24 cellular contexts compared by ENCODE assay signal in the genomic region with DNA sequence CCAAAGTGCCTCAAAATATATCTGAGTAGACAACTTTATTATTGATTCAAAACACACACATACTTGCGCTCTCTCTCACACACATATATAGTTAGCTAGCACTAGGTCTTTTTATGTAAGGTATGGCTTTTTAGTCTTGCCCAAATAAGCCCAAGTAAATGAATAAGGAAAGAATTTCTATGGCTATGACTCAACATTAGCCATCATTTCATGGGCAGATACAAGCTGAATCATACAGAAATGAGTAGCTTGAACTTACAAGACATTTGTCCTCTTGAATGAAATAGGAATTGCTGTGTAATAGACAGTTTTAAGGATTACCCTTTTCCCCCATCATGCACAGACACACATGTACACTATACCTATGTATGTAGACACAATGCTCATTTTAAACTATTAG. TPM values are rescaled to one million over a fixed set of nuclear protein-coding genes. Genes with fewer than 3 reads are reported as not detected.
DNase-seq lines count a peak whose midpoint lies in the region; ATAC-seq, FAIRE-seq and TF ChIP-seq lines count a peak whose summit lies in the region.
"Had no signal": no experiment of that assay in that cellular context is flagged by ENCODE, and none has a peak within 500 bp of the region (broad histone marks: within the 10 kb centered on the region; RNA-seq: fewer than 3 reads in every experiment).

No MANE protein-coding gene starts in this region.

- TF ChIP-seq CTCF in D721Med (IDR thresholded peaks at IDR 0.05; ENCODE audit: insufficient read depth, missing control alignments) (no peak), OCI-LY7 (conservative IDR thresholded peaks at IDR 0.05; ENCODE audit: low read length) (no peak), brain (conservative IDR thresholded peaks at IDR 0.05) (no peak)

- no TSS peak for BruUV-seq in OCI-LY7 (replicated peaks; lab: Mats Ljungman, UMichigan)

- H2AFZ ChIP-seq in OCI-LY7 (ENCODE audit: low read length) = no peak overlapping the region

- CTCF ChIA-PET in OCI-LY7 (lab: Charles Lee; ENCODE audit: unreplicated experiment) = no interaction called here

- peaks cover 31% of the 10 kb centered on the region for H3K4me1 Mint-ChIP-seq in brain
- H3K4me1 Mint-ChIP-seq: activated naive CD4-positive, alpha-beta T cell treated with anti-CD3 and anti-CD28 coated beads, Interleukin-2, amount 50 U/mL, for 24 hours had no signal

- H3K27ac ChIP-seq in OCI-LY7 (ENCODE audit: low read depth, low read length, poor library complexity, severe bottlenecking) = no peak overlapping the region
- H3K27ac ChIP-seq: esophagus muscularis mucosa, lower lobe of right lung, suprapubic skin had no signal

- peaks cover 36% of the 10 kb centered on the region; the same call in 1 of the 2 replicates for H3K79me2 ChIP-seq in OCI-LY7 (ENCODE audit: insufficient read depth, low read depth, low read length)

- ATAC-seq in HG03521 (IDR thresholded peaks at IDR 0.05; ENCODE audit: unreplicated experiment) = no peak
- no peak for ATAC-seq in GM21360 (IDR thresholded peaks at IDR 0.05; ENCODE audit: unreplicated experiment)
- ATAC-seq: activated CD8-positive, alpha-beta T cell treated with anti-CD3 and anti-CD28 coated beads, Interleukin-2, amount 10 ng/mL, durations not matched to agents 7 days and 5 days; activated T-cell treated with anti-CD3 and anti-CD28 coated beads, Interleukin-2, amount 50 U/mL, for 4 hours; heart right ventricle; lower lobe of right lung had no signal

- peak overlapping the region in 4 of 5 experiments; percentile 45 to 76 (median 72) for H3K4me3 Mint-ChIP-seq in brain
- H3K4me3 Mint-ChIP-seq: activated CD8-positive, alpha-beta T cell treated with anti-CD3 and anti-CD28 coated beads, Interleukin-2, amount 10 ng/mL, durations not matched to agents 7 days and 5 days; activated naive CD4-positive, alpha-beta T cell treated with anti-CD3 and anti-CD28 coated beads, Interleukin-2, amount 50 U/mL, for 24 hours; activated T-cell treated with anti-CD3 and anti-CD28 coated beads, Interleukin-2, amount 50 U/mL, for 4 hours; CD4-positive, alpha-beta memory T cell had no signal

- DNase-seq in D721Med (ENCODE audit: insufficient read length, low spot score) (no peak), OCI-LY7 (ENCODE audit: low spot score) (no peak), kidney tubule cell (ENCODE audit: low spot score) (peak; percentile 73), NCI-H226 (no peak)
- DNase-seq in stimulated activated CD4-positive, alpha-beta T cell treated with anti-CD3 and anti-CD28 coated beads, Interleukin-4, amount 100 ng/mL, for 4 hours = no peak
- DNase-seq: activated CD4-positive, CD25-positive, alpha-beta regulatory T cell; activated CD8-positive, alpha-beta T cell treated with anti-CD3 and anti-CD28 coated beads, Interleukin-2, amount 10 ng/mL, durations not matched to agents 7 days and 5 days; activated T-cell treated with anti-CD3 and anti-CD28 coated beads, Interleukin-2, amount 50 U/mL, for 4 hours; CD4-positive, alpha-beta memory T cell; DMS79; heart right ventricle; Kasumi-1; lower lobe of right lung; NCI-H1417 treated with DMSO at 0.1 percent for 48 hours; NCI-H2171; NCI-H69; stimulated activated CD4-positive, alpha-beta T cell treated with anti-CD3 and anti-CD28 coated beads, Interleukin-12 subunit alpha, Interleukin-12 subunit beta, amount 100 ng/mL, for 4 hours had no signal

- peak overlapping the region; percentile 77 for H3K4me2 ChIP-seq in OCI-LY7 (ENCODE audit: low read length)

- H4K20me1 ChIP-seq in OCI-LY7 (ENCODE audit: insufficient read depth, low read length) = no peaks in the 10 kb centered on the region

- intact Hi-C loops in OCI-LY7 (cut with micrococcal nuclease; ENCODE audit: unreplicated experiment) = no loop called here

- no peak overlapping the region for H3K4me3 ChIP-seq in OCI-LY7 (ENCODE audit: low read depth, low read length, poor library complexity, severe bottlenecking)
- H3K4me3 ChIP-seq: esophagus muscularis mucosa, heart right ventricle, lower lobe of right lung, suprapubic skin had no signal

- no peaks in the 10 kb centered on the region for H3K9me3 ChIP-seq in OCI-LY7 (ENCODE audit: low read length)
- H3K9me3 ChIP-seq: esophagus muscularis mucosa, heart right ventricle, lower lobe of right lung, suprapubic skin had no signal

- H3K27ac Mint-ChIP-seq in brain = no peak overlapping the region
- H3K27ac Mint-ChIP-seq: activated CD8-positive, alpha-beta T cell treated with anti-CD3 and anti-CD28 coated beads, Interleukin-2, amount 10 ng/mL, durations not matched to agents 7 days and 5 days; activated naive CD4-positive, alpha-beta T cell treated with anti-CD3 and anti-CD28 coated beads, Interleukin-2, amount 50 U/mL, for 24 hours; CD4-positive, alpha-beta memory T cell had no signal

- POLR2A ChIA-PET in OCI-LY7 (lab: Charles Lee) = interaction anchor here (0.9 to 7.5 kb wide), 11 partner anchors 11 to 591 kb away, joined by 3 to 77 read pairs (median 5); no protein-coding TSS in a partner anchor

- peaks cover 28% of the 10 kb centered on the region for H3K4me1 ChIP-seq in OCI-LY7 (ENCODE audit: insufficient read depth, low read length, poor library complexity, severe bottlenecking)

- H3K36me3 ChIP-seq in OCI-LY7 (ENCODE audit: insufficient read depth, low read length) = no peaks in the 10 kb centered on the region
- H3K36me3 ChIP-seq: esophagus muscularis mucosa, heart right ventricle, lower lobe of right lung, suprapubic skin had no signal

- peak; percentile 76 for FAIRE-seq in D721Med (lab: Jason Lieb, UNC)

- no peaks in the 10 kb centered on the region for H3K9me2 ChIP-seq in OCI-LY7 (ENCODE audit: insufficient read depth, low read length)

- H3K27me3 Mint-ChIP-seq in brain = peaks cover 10% of the 10 kb centered on the region

- H3K9me3 Mint-ChIP-seq in brain = no peaks in the 10 kb centered on the region
- H3K9me3 Mint-ChIP-seq: activated T-cell treated with anti-CD3 and anti-CD28 coated beads, Interleukin-2, amount 50 U/mL, for 4 hours had no signal

- no peaks in the 10 kb centered on the region for H3K36me3 Mint-ChIP-seq in brain
- H3K36me3 Mint-ChIP-seq: CD4-positive, alpha-beta memory T cell had no signal

RNA-seq across cellular contexts. Expression of a gene that starts 4.9 kb away (rescaled TPM):
- total RNA-seq in OCI-LY7 (2014; rRNA removed; shearing (Covaris generic)) = 61.3 and 76.9 TPM in 2 replicates
- total RNA-seq in OCI-LY7 (2022) = 68.6 and 79.5 TPM in 2 replicates
- 34.1 TPM for polyA plus RNA-seq in brain (ENCODE audit: insufficient read depth, low read depth, low replicate concordance)
- total RNA-seq: activated CD8-positive, alpha-beta T cell treated with anti-CD3 and anti-CD28 coated beads, Interleukin-2, amount 10 ng/mL, durations not matched to agents 7 days and 5 days; activated T-cell treated with anti-CD3 and anti-CD28 coated beads, Interleukin-2, amount 50 U/mL, for 4 hours; CD4-positive, alpha-beta memory T cell; T-helper 2 cell treated with Interferon-gamma antibody and Interleukin-4, amounts not matched to agents 100 ng/mL and 5 ng/mL, for 36 hours had no signal
- polyA plus RNA-seq: CD4-positive, alpha-beta memory T cell had no signal
